ENCODE assay signal across 13 cellular contexts in the genomic region with DNA sequence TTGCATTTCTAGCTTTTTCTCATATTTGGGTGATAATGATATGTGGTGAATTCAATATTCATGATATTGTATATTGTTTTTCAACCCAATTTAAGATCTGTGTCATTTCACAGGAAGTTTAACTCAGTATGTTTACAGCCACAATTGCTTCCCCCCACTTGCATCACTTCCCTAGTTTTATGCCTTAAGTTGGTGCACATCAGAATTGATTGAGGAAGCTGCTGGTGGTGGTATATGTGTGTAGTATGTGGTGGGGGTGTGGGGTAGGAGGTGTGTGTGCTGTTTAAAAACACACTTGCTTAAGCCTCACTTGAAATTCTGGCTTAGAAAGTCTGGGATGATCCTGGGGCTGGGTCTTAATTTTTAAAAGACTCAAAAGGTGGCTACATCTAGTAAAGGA.
A peak's percentile ranks its signal among the peaks of the same experiment; 100 is the strongest.
DNase-seq lines count a peak whose midpoint lies in the region; ATAC-seq and TF ChIP-seq lines count a peak whose summit lies in the region.
"Had no signal": no experiment of that assay in that cellular context is flagged by ENCODE, and none has a peak within 500 bp of the region (broad histone marks: within the 10 kb centered on the region; RNA-seq: fewer than 3 reads in every experiment).

No MANE protein-coding gene starts in this region.

- H3K4me3 Mint-ChIP-seq in CD14-positive monocyte, result peak overlapping the region; percentile 1 to 63
- peak overlapping the region; percentile 65 to 80 (median 76) for H3K4me3 Mint-ChIP-seq in immature natural killer cell
- H3K4me3 Mint-ChIP-seq: activated naive CD8-positive, alpha-beta T cell had no signal

- H3K27ac Mint-ChIP-seq in CD14-positive monocyte (peak overlapping the region in 6 of 7 donors; percentile 17 to 84 (median 60)), immature natural killer cell (peak overlapping the region; percentile 78 to 93 (median 86))

- ATAC-seq in GM18868 (IDR thresholded peaks at IDR 0.05; ENCODE audit: unreplicated experiment) (no peak), HG03039 (IDR thresholded peaks at IDR 0.05; ENCODE audit: unreplicated experiment) (no peak), omental fat pad (ENCODE audit: low FRiP score) (no peak)

- TF ChIP-seq CTCF in CD14-positive monocyte (IDR thresholded peaks at IDR 0.05) (no peak), omental fat pad (IDR thresholded peaks at IDR 0.05) (no peak)

- H3K9me3 Mint-ChIP-seq in CD14-positive monocyte, result peaks cover 0 to 2% (median 0%) of the 10 kb centered on the region in 7 donors
- H3K9me3 Mint-ChIP-seq in immature natural killer cell, result peaks cover 0 to 4% (median 0%) of the 10 kb centered on the region in 6 donors

- intact Hi-C loops in CD14-positive monocyte (cut with micrococcal nuclease), result loop anchor here in 1 of 2 donors (10.0 kb wide), 1 partner anchor 215 kb away; no protein-coding TSS in a partner anchor

- H3K27me3 Mint-ChIP-seq in CD14-positive monocyte (ENCODE audit: low read depth in 3 of 3) (no peaks in the 10 kb centered on the region), immature natural killer cell (ENCODE audit: low read depth in 3 of 3) (peaks cover 0 to 4% (median 2%) of the 10 kb centered on the region in 3 donors)
- H3K27me3 Mint-ChIP-seq: activated naive CD8-positive, alpha-beta T cell had no signal

- DNase-seq in CD14-positive monocyte (ENCODE audit: low spot score) (peak; percentile 61), GDM1 (lab: John Stamatoyannopoulos, UW) (peak; percentile 43), SKM-1 treated with dmso at 0.1 percent for 144 hours (lab: John Stamatoyannopoulos, UW; ENCODE audit: unreplicated experiment) (peak; percentile 84), immature natural killer cell (peak; percentile 68 to 76 (median 76)), mucosa of gallbladder (ENCODE audit: low spot score) (no peak), omental fat pad (ENCODE audit: low spot score) (no peak)
- DNase-seq: COR-L47, hypothalamus, NCI-H2171 treated with DMSO at 0.1 percent for 48 hours, occipital lobe had no signal

- H3K36me3 Mint-ChIP-seq in CD14-positive monocyte (peaks cover 5 to 15% of the 10 kb centered on the region in 2 donors), immature natural killer cell (peaks cover 4 to 19% (median 15%) of the 10 kb centered on the region in 3 donors)

- peaks cover 48% of the 10 kb centered on the region for H3K4me1 Mint-ChIP-seq in CD14-positive monocyte
- peaks cover 57 to 82% of the 10 kb centered on the region in 2 donors for H3K4me1 Mint-ChIP-seq in immature natural killer cell

Comparison
In these comparisons a context has a peak if more than half of its experiments do, and no peak if none do; other contexts are left out.
1. DNase-seq: peak in CD14-positive monocyte (single experiment), GDM1 (single experiment), SKM-1 treated with dmso at 0.1 percent for 144 hours (single experiment) and immature natural killer cell (3 of 3); none in mucosa of gallbladder (single experiment) and omental fat pad (single experiment).